In the genomic region with DNA sequence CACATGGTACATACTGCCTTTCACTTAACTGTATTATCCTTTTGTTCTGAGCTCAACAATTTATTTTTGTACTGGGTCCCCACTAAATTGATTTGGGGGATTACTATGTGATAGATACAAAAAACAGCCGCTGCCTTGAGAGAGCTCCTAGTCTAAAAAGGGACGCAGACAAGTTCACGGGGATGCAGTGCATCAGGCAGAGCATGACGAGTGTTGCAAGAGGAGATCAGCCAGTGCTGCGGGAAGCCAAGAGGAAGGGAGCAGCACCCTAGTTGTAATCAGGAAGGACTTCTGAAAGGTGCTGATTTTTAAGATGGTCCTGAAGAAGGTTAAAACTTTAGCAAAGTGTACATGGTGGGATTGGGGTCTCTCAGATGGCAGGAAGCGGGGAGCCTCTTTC, we compare ENCODE assay signal across 16 cellular contexts. TPM values are rescaled to one million over a fixed set of nuclear protein-coding genes. Genes with fewer than 3 reads are reported as not detected.
DNase-seq lines count a peak whose midpoint lies in the region; ATAC-seq and TF ChIP-seq lines count a peak whose summit lies in the region.
"Had no signal": no experiment of that assay in that cellular context is flagged by ENCODE, and none has a peak within 500 bp of the region (broad histone marks: within the 10 kb centered on the region; RNA-seq: fewer than 3 reads in every experiment).

No MANE protein-coding gene starts in this region.

- H3K4me1 ChIP-seq in thyroid gland, result peaks cover 16 to 21% of the 10 kb centered on the region in 2 donors
- peaks cover 22% of the 10 kb centered on the region for H3K4me1 ChIP-seq in CD8-positive, alpha-beta T cell (ENCODE audit: insufficient read depth, low read length)

- POLR2A ChIA-PET in activated CD4-positive, alpha-beta T cell treated with anti-CD3 and anti-CD28 coated beads, Interleukin-2, amount 10 ng/mL, durations not matched to agents 7 days and 5 days (lab: Charles Lee), result no interaction called here
- POLR2A ChIA-PET in CD8-positive, alpha-beta T cell (lab: Charles Lee), result no interaction called here

- no peak for DNase-seq in activated CD4-positive, alpha-beta T cell treated with anti-CD3 and anti-CD28 coated beads, Interleukin-2, amount 10 ng/mL, durations not matched to agents 7 days and 5 days
- DNase-seq in activated CD4-positive, alpha-beta T cell treated with anti-CD3 and anti-CD28 coated beads, Interleukin-2, amount 10 ng/mL, durations not matched to agents 24 days and 14 days, result no peak
- peak; percentile 61 for DNase-seq in NCI-H82 (lab: John Stamatoyannopoulos, UW)
- DNase-seq in effector memory CD8-positive, alpha-beta T cell, result no peak
- DNase-seq in thyroid gland, result peak; percentile 50 to 59
- no peak for DNase-seq in SW480 (ENCODE audit: low spot score)
- DNase-seq in inferior parietal cortex (ENCODE audit: extremely low spot score), result no peak
- no peak for DNase-seq in CD8-positive, alpha-beta T cell
- DNase-seq: Calu3, DMS79, NCI-H1105 treated with DMSO at 0.1 percent for 48 hours, NCI-H187 treated with DMSO at 0.1 percent for 48 hours, NCI-H446 treated with DMSO at 0.1 percent for 48 hours, NCI-H774, SHP77 treated with DMSO at 0.1 percent for 48 hours had no signal

- H3K4me1 Mint-ChIP-seq in activated CD4-positive, alpha-beta T cell treated with anti-CD3 and anti-CD28 coated beads, Interleukin-2, amount 10 ng/mL, durations not matched to agents 7 days and 5 days, result peaks cover 52% of the 10 kb centered on the region
- H3K4me1 Mint-ChIP-seq in activated CD4-positive, alpha-beta T cell treated with anti-CD3 and anti-CD28 coated beads, Interleukin-2, amount 10 ng/mL, durations not matched to agents 24 days and 14 days, result peaks cover 61% of the 10 kb centered on the region
- H3K4me1 Mint-ChIP-seq in effector memory CD8-positive, alpha-beta T cell (ENCODE audit: low read depth in 2 of 2), result peaks cover 59 to 64% of the 10 kb centered on the region in 2 donors
- peaks cover 42% of the 10 kb centered on the region for H3K4me1 Mint-ChIP-seq in CD8-positive, alpha-beta T cell (ENCODE audit: low read depth)

- no peaks in the 10 kb centered on the region for H3K9me3 Mint-ChIP-seq in activated CD4-positive, alpha-beta T cell treated with anti-CD3 and anti-CD28 coated beads, Interleukin-2, amount 10 ng/mL, durations not matched to agents 7 days and 5 days
- H3K9me3 Mint-ChIP-seq in activated CD4-positive, alpha-beta T cell treated with anti-CD3 and anti-CD28 coated beads, Interleukin-2, amount 10 ng/mL, durations not matched to agents 24 days and 14 days, result no peaks in the 10 kb centered on the region
- no peaks in the 10 kb centered on the region for H3K9me3 Mint-ChIP-seq in effector memory CD8-positive, alpha-beta T cell
- no peaks in the 10 kb centered on the region for H3K9me3 Mint-ChIP-seq in CD8-positive, alpha-beta T cell

- TF ChIP-seq CTCF in thyroid gland (IDR thresholded peaks at IDR 0.05), result no peak
- no peak for TF ChIP-seq CTCF in CD8-positive, alpha-beta T cell (IDR thresholded peaks at IDR 0.05)

- WGBS in thyroid gland, 2 donors, result 74 to 76% methylated on average over 6 of the region's 6 CpGs

- H3K4me3 ChIP-seq in thyroid gland (replicated peaks in 1 of 3), result no peak overlapping the region
- no peak overlapping the region for H3K4me3 ChIP-seq in CD8-positive, alpha-beta T cell (ENCODE audit: low read depth, low read length)

- peak overlapping the region; percentile 51 for H3K27ac Mint-ChIP-seq in activated CD4-positive, alpha-beta T cell treated with anti-CD3 and anti-CD28 coated beads, Interleukin-2, amount 10 ng/mL, durations not matched to agents 7 days and 5 days
- H3K27ac Mint-ChIP-seq in activated CD4-positive, alpha-beta T cell treated with anti-CD3 and anti-CD28 coated beads, Interleukin-2, amount 10 ng/mL, durations not matched to agents 24 days and 14 days, result no peak overlapping the region
- peak overlapping the region; percentile 3 to 76 for H3K27ac Mint-ChIP-seq in effector memory CD8-positive, alpha-beta T cell
- no peak overlapping the region for H3K27ac Mint-ChIP-seq in CD8-positive, alpha-beta T cell

- no peak for TF ChIP-seq POLR2A in thyroid gland (IDR thresholded peaks at IDR 0.05)

- H3K27me3 ChIP-seq in thyroid gland, result no peaks in the 10 kb centered on the region
- H3K27me3 ChIP-seq in CD8-positive, alpha-beta T cell (ENCODE audit: insufficient read depth, low read length), result no peaks in the 10 kb centered on the region

- no peak overlapping the region for H3K4me3 Mint-ChIP-seq in activated CD4-positive, alpha-beta T cell treated with anti-CD3 and anti-CD28 coated beads, Interleukin-2, amount 10 ng/mL, durations not matched to agents 7 days and 5 days
- no peak overlapping the region for H3K4me3 Mint-ChIP-seq in activated CD4-positive, alpha-beta T cell treated with anti-CD3 and anti-CD28 coated beads, Interleukin-2, amount 10 ng/mL, durations not matched to agents 24 days and 14 days
- H3K4me3 Mint-ChIP-seq in effector memory CD8-positive, alpha-beta T cell, result no peak overlapping the region
- H3K4me3 Mint-ChIP-seq in CD8-positive, alpha-beta T cell, result no peak overlapping the region

- CTCF ChIA-PET in activated CD4-positive, alpha-beta T cell treated with anti-CD3 and anti-CD28 coated beads, Interleukin-2, amount 10 ng/mL, durations not matched to agents 7 days and 5 days (lab: Charles Lee), result interaction anchor here (0.8 to 1.9 kb wide), 6 partner anchors 9 to 43 kb away, joined by 3 to 9 read pairs (median 4); a partner anchor contains a TSS
- CTCF ChIA-PET in CD8-positive, alpha-beta T cell (lab: Charles Lee), result interaction anchor here (1.0 kb wide), 1 partner anchor 9 kb away, joined by 4 read pairs; no protein-coding TSS in a partner anchor

- no peak overlapping the region for H3K27ac ChIP-seq in thyroid gland
- no peak overlapping the region for H3K27ac ChIP-seq in CD8-positive, alpha-beta T cell (ENCODE audit: low read depth, low read length)

- peaks cover 55% of the 10 kb centered on the region for H3K36me3 Mint-ChIP-seq in activated CD4-positive, alpha-beta T cell treated with anti-CD3 and anti-CD28 coated beads, Interleukin-2, amount 10 ng/mL, durations not matched to agents 7 days and 5 days (ENCODE audit: low read depth)
- peaks cover 52% of the 10 kb centered on the region for H3K36me3 Mint-ChIP-seq in activated CD4-positive, alpha-beta T cell treated with anti-CD3 and anti-CD28 coated beads, Interleukin-2, amount 10 ng/mL, durations not matched to agents 24 days and 14 days (ENCODE audit: low read depth)
- H3K36me3 Mint-ChIP-seq in effector memory CD8-positive, alpha-beta T cell (ENCODE audit: insufficient read depth), result peaks cover 13% of the 10 kb centered on the region
- peaks cover 48% of the 10 kb centered on the region for H3K36me3 Mint-ChIP-seq in CD8-positive, alpha-beta T cell

- H3K9me3 ChIP-seq in thyroid gland, result no peaks in the 10 kb centered on the region
- H3K9me3 ChIP-seq in CD8-positive, alpha-beta T cell (ENCODE audit: low read length), result no peaks in the 10 kb centered on the region

- ATAC-seq in effector memory CD8-positive, alpha-beta T cell (replicated peaks), result no peak
- ATAC-seq in CD8-positive, alpha-beta T cell, result no peak
- ATAC-seq: HCT116 had no signal

- no peaks in the 10 kb centered on the region for H3K27me3 Mint-ChIP-seq in activated CD4-positive, alpha-beta T cell treated with anti-CD3 and anti-CD28 coated beads, Interleukin-2, amount 10 ng/mL, durations not matched to agents 7 days and 5 days
- no peaks in the 10 kb centered on the region for H3K27me3 Mint-ChIP-seq in activated CD4-positive, alpha-beta T cell treated with anti-CD3 and anti-CD28 coated beads, Interleukin-2, amount 10 ng/mL, durations not matched to agents 24 days and 14 days
- H3K27me3 Mint-ChIP-seq in effector memory CD8-positive, alpha-beta T cell, result no peaks in the 10 kb centered on the region
- no peaks in the 10 kb centered on the region for H3K27me3 Mint-ChIP-seq in CD8-positive, alpha-beta T cell (ENCODE audit: low read depth)

- no peaks in the 10 kb centered on the region for H3K36me3 ChIP-seq in thyroid gland
- no peaks in the 10 kb centered on the region for H3K36me3 ChIP-seq in CD8-positive, alpha-beta T cell (ENCODE audit: insufficient read depth, low read length)

- intact Hi-C loops in activated CD4-positive, alpha-beta T cell treated with anti-CD3 and anti-CD28 coated beads, Interleukin-2, amount 10 ng/mL, durations not matched to agents 24 days and 14 days (cut with micrococcal nuclease), result no loop called here
- intact Hi-C loops in thyroid gland (cut with DNase I), result no loop called here
- intact Hi-C loops in CD8-positive, alpha-beta T cell (cut with DNase I, micrococcal nuclease), result no loop called here

RNA-seq across cellular contexts. Expression of a gene that starts 15.8 kb away (rescaled TPM):
- 10 to 100 TPM; 44.2 to 47.2 TPM for total RNA-seq in activated CD4-positive, alpha-beta T cell treated with anti-CD3 and anti-CD28 coated beads, Interleukin-2, amount 10 ng/mL, durations not matched to agents 7 days and 5 days
- 42.7 and 50.7 TPM in 2 replicates for total RNA-seq in activated CD4-positive, alpha-beta T cell treated with anti-CD3 and anti-CD28 coated beads, Interleukin-2, amount 10 ng/mL, durations not matched to agents 24 days and 14 days
- 10 to 100 TPM; 33.3 to 69.6 (median 58.1) TPM for total RNA-seq in thyroid gland
- 10 to 100 TPM; 27.1 to 29.0 TPM for total RNA-seq in CD8-positive, alpha-beta T cell

Comparison
In these comparisons a context has a peak if more than half of its experiments do, and no peak if none do; other contexts are left out.
1. H3K27ac Mint-ChIP-seq: peak in activated CD4-positive, alpha-beta T cell treated with anti-CD3 and anti-CD28 coated beads, Interleukin-2, amount 10 ng/mL, durations not matched to agents 7 days and 5 days (single experiment) and effector memory CD8-positive, alpha-beta T cell (2 of 2); none in activated CD4-positive, alpha-beta T cell treated with anti-CD3 and anti-CD28 coated beads, Interleukin-2, amount 10 ng/mL, durations not matched to agents 24 days and 14 days (single experiment) and CD8-positive, alpha-beta T cell (single experiment).
2. DNase-seq: peak in NCI-H82 (single experiment) and thyroid gland (2 of 2); none in activated CD4-positive, alpha-beta T cell treated with anti-CD3 and anti-CD28 coated beads, Interleukin-2, amount 10 ng/mL, durations not matched to agents 7 days and 5 days (single experiment), activated CD4-positive, alpha-beta T cell treated with anti-CD3 and anti-CD28 coated beads, Interleukin-2, amount 10 ng/mL, durations not matched to agents 24 days and 14 days (single experiment), effector memory CD8-positive, alpha-beta T cell (0 of 3), SW480 (single experiment), inferior parietal cortex (single experiment) and CD8-positive, alpha-beta T cell (0 of 7).